ENCODE assay signal across 1 cellular context in the genomic region with DNA sequence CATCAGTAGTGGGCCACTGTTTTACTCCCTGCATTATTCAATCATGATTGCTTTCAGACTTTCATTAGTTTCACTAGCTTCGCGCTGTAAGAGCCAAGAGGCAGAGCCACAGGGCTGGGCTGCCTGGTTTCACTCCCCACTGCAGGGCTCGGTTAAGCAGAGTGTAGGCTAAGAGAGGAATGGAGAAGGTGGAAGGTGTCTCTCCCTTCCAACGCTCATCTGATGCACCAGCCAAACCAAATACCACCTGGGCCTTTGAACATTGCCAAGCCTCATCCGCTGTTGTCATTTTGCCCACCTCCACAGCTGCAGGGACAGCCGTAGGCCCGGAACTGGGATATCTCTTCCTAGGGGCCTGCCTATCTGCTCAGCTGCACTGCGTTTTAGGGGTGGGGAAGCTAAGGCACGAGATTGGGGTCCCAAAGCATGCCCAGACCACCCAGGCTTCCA.
TF ChIP-seq lines count a peak whose summit lies in the region.

No MANE protein-coding gene starts in this region.

TF ChIP-seq in GM12878, 131 proteins besides CTCF, POLR2A, EP300 and RAD21:
- no peak for TF ChIP-seq EGR1 (IDR thresholded peaks at IDR 0.05; ENCODE audit: borderline replicate concordance in 1 of 2, low read depth in 2 of 2, low read length in 2 of 2)
- no peak for TF ChIP-seq ESRRA (IDR thresholded peaks at IDR 0.05; ENCODE audit: low read length)
- peak; percentile 81 for TF ChIP-seq MLLT1 (IDR thresholded peaks at IDR 0.05)
- TF ChIP-seq NFYA (IDR thresholded peaks at IDR 0.05; ENCODE audit: borderline replicate concordance, low read depth, low read length), result no peak
- no peak for TF ChIP-seq CBX5 (IDR thresholded peaks at IDR 0.05; ENCODE audit: low read depth)
- 0 out of 2 replicates have a peak, but pooled peaks have one; percentile 22 for TF ChIP-seq HDGF (IDR thresholded peaks at IDR 0.05)
- no peak for TF ChIP-seq POU2F2 (IDR thresholded peaks at IDR 0.05; ENCODE audit: borderline replicate concordance, low read depth, low read length)
- TF ChIP-seq, protein P1, sequence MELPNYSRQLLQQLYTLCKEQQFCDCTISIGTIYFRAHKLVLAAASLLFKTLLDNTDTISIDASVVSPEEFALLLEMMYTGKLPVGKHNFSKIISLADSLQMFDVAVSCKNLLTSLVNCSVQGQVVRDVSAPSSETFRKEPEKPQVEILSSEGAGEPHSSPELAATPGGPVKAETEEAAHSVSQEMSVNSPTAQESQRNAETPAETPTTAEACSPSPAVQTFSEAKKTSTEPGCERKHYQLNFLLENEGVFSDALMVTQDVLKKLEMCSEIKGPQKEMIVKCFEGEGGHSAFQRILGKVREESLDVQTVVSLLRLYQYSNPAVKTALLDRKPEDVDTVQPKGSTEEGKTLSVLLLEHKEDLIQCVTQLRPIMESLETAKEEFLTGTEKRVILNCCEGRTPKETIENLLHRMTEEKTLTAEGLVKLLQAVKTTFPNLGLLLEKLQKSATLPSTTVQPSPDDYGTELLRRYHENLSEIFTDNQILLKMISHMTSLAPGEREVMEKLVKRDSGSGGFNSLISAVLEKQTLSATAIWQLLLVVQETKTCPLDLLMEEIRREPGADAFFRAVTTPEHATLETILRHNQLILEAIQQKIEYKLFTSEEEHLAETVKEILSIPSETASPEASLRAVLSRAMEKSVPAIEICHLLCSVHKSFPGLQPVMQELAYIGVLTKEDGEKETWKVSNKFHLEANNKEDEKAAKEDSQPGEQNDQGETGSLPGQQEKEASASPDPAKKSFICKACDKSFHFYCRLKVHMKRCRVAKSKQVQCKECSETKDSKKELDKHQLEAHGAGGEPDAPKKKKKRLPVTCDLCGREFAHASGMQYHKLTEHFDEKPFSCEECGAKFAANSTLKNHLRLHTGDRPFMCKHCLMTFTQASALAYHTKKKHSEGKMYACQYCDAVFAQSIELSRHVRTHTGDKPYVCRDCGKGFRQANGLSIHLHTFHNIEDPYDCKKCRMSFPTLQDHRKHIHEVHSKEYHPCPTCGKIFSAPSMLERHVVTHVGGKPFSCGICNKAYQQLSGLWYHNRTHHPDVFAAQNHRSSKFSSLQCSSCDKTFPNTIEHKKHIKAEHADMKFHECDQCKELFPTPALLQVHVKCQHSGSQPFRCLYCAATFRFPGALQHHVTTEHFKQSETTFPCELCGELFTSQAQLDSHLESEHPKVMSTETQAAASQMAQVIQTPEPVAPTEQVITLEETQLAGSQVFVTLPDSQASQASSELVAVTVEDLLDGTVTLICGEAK (IDR thresholded peaks at IDR 0.05; ENCODE audit: borderline replicate concordance), result peak; percentile 33; the same call in 1 of the 2 replicates
- no peak for TF ChIP-seq RELA (IDR thresholded peaks at IDR 0.05; ENCODE audit: borderline replicate concordance, partially characterized antibody)
